11 cellular contexts compared by ENCODE assay signal in the genomic region with DNA sequence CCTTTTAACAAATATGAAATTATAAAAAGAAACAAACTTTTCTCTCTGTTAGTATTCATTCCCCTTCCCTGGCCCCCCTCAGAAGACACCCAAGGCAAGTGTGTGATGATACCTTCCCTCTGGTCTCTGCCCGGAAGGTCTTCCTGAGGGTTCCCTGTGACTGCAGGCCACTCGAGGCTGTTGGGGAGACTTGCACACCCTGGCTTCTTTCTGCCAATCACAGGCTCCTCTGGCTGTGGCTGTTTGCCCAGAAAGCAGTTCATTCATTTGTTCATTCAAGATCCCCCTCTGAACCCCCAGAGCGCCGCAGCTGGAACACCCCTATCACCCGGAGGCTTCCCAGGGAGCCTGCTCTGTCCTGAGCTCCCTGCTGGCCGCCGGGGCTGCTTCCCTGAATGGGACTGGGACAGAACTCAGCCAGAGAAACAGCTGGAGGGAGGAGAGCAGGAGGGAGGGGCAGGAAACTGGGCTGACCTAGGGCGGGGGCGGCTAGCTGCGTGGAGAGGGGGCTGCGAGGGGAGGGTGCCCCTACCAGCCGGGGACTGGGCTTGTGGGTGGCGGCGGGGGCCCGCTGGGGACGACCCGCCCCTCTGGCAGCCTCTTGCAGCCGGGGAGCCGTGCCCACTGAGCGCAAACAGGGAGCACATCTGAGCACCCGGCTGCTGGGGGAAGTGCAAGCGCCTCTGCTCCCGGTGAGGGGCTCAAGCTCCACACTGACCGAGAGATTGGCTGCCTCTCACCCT. TPM values are rescaled to one million over a fixed set of nuclear protein-coding genes. Genes with fewer than 3 reads are reported as not detected.
DNase-seq lines count a peak whose midpoint lies in the region; TF ChIP-seq lines count a peak whose summit lies in the region.
"Had no signal": no experiment of that assay in that cellular context is flagged by ENCODE, and none has a peak within 500 bp of the region (broad histone marks: within the 10 kb centered on the region; RNA-seq: fewer than 3 reads in every experiment).

A gene with protein sequence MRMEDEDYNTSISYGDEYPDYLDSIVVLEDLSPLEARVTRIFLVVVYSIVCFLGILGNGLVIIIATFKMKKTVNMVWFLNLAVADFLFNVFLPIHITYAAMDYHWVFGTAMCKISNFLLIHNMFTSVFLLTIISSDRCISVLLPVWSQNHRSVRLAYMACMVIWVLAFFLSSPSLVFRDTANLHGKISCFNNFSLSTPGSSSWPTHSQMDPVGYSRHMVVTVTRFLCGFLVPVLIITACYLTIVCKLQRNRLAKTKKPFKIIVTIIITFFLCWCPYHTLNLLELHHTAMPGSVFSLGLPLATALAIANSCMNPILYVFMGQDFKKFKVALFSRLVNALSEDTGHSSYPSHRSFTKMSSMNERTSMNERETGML (minus strand): TSS at position 397 of the 743 bp plus-strand sequence. CDS start 45,720 bp downstream, outside the sequence.

- H3K27me3 Mint-ChIP-seq in CD8-positive, alpha-beta memory T cell: peaks cover 9 to 46% of the 10 kb centered on the region in 2 donors
- peaks cover 25% of the 10 kb centered on the region for H3K27me3 Mint-ChIP-seq in activated CD4-positive, alpha-beta T cell treated with anti-CD3 and anti-CD28 coated beads, Interleukin-2, amount 10 ng/mL, durations not matched to agents 24 days and 14 days
- H3K27me3 Mint-ChIP-seq in activated T-helper 2 cell treated with anti-CD3 and anti-CD28 coated beads, Interferon-gamma antibody, Interleukin-2, Interleukin-4, amounts not matched to agents 10 μg/mL and 5 μg/mL and 100 μg/mL, durations not matched to agents 14 hours and 24 hours and 36 hours (ENCODE audit: low read depth): peaks cover 31% of the 10 kb centered on the region

- H3K9me3 Mint-ChIP-seq in CD8-positive, alpha-beta memory T cell: no peaks in the 10 kb centered on the region
- H3K9me3 Mint-ChIP-seq in activated CD4-positive, alpha-beta T cell treated with anti-CD3 and anti-CD28 coated beads, Interleukin-2, amount 10 ng/mL, durations not matched to agents 24 days and 14 days: no peaks in the 10 kb centered on the region
- no peaks in the 10 kb centered on the region for H3K9me3 Mint-ChIP-seq in activated T-helper 2 cell treated with anti-CD3 and anti-CD28 coated beads, Interferon-gamma antibody, Interleukin-2, Interleukin-4, amounts not matched to agents 10 μg/mL and 5 μg/mL and 100 μg/mL, durations not matched to agents 14 hours and 24 hours and 36 hours
- H3K9me3 Mint-ChIP-seq: activated naive CD8-positive, alpha-beta T cell treated with anti-CD3 and anti-CD28 coated beads, Interleukin-2, amount 50 U/mL, for 24 hours had no signal

- peaks cover 0 to 14% (median 0%) of the 10 kb centered on the region in 3 donors for H3K4me1 Mint-ChIP-seq in CD8-positive, alpha-beta memory T cell
- peaks cover 6% of the 10 kb centered on the region for H3K4me1 Mint-ChIP-seq in activated CD4-positive, alpha-beta T cell treated with anti-CD3 and anti-CD28 coated beads, Interleukin-2, amount 10 ng/mL, durations not matched to agents 24 days and 14 days
- H3K4me1 Mint-ChIP-seq in activated T-helper 2 cell treated with anti-CD3 and anti-CD28 coated beads, Interferon-gamma antibody, Interleukin-2, Interleukin-4, amounts not matched to agents 10 μg/mL and 5 μg/mL and 100 μg/mL, durations not matched to agents 14 hours and 24 hours and 36 hours (ENCODE audit: low read depth): peaks cover 2% of the 10 kb centered on the region

- H3K36me3 ChIP-seq in CD8-positive, alpha-beta memory T cell (ENCODE audit: insufficient read depth, low read length): no peaks in the 10 kb centered on the region
- H3K36me3 ChIP-seq in ascending aorta: peaks cover 0 to 6% of the 10 kb centered on the region in 2 donors

- no peaks in the 10 kb centered on the region for H3K36me3 Mint-ChIP-seq in CD8-positive, alpha-beta memory T cell
- no peaks in the 10 kb centered on the region for H3K36me3 Mint-ChIP-seq in activated CD4-positive, alpha-beta T cell treated with anti-CD3 and anti-CD28 coated beads, Interleukin-2, amount 10 ng/mL, durations not matched to agents 24 days and 14 days (ENCODE audit: low read depth)
- H3K36me3 Mint-ChIP-seq in activated T-helper 2 cell treated with anti-CD3 and anti-CD28 coated beads, Interferon-gamma antibody, Interleukin-2, Interleukin-4, amounts not matched to agents 10 μg/mL and 5 μg/mL and 100 μg/mL, durations not matched to agents 14 hours and 24 hours and 36 hours (ENCODE audit: low read depth): no peaks in the 10 kb centered on the region

- CTCF ChIA-PET in CD8-positive, alpha-beta memory T cell (lab: Charles Lee): no interaction called here

- TF ChIP-seq CTCF in ascending aorta (IDR thresholded peaks at IDR 0.05): no peak

- H3K9me3 ChIP-seq in CD8-positive, alpha-beta memory T cell (ENCODE audit: low read length): no peaks in the 10 kb centered on the region
- no peaks in the 10 kb centered on the region for H3K9me3 ChIP-seq in ascending aorta
- H3K9me3 ChIP-seq: Caco-2 had no signal

- no peak within 1 kb of the TSS for H3K4me3 ChIP-seq in CD8-positive, alpha-beta memory T cell (ENCODE audit: low read length)
- H3K4me3 ChIP-seq in ascending aorta: peak within 1 kb of the TSS; percentile 48 to 59

- POLR2A ChIA-PET in CD8-positive, alpha-beta memory T cell (lab: Charles Lee): no interaction called here

- H3K4me3 Mint-ChIP-seq in CD8-positive, alpha-beta memory T cell: peak within 1 kb of the TSS in 4 of 7 donors; percentile 5 to 89 (median 66)
- no peak within 1 kb of the TSS for H3K4me3 Mint-ChIP-seq in activated CD4-positive, alpha-beta T cell treated with anti-CD3 and anti-CD28 coated beads, Interleukin-2, amount 10 ng/mL, durations not matched to agents 24 days and 14 days
- no peak within 1 kb of the TSS for H3K4me3 Mint-ChIP-seq in activated T-helper 2 cell treated with anti-CD3 and anti-CD28 coated beads, Interferon-gamma antibody, Interleukin-2, Interleukin-4, amounts not matched to agents 10 μg/mL and 5 μg/mL and 100 μg/mL, durations not matched to agents 14 hours and 24 hours and 36 hours (ENCODE audit: low read depth)
- H3K4me3 Mint-ChIP-seq: activated naive CD8-positive, alpha-beta T cell treated with anti-CD3 and anti-CD28 coated beads, Interleukin-2, amount 50 U/mL, for 24 hours had no signal

- intact Hi-C loops in ascending aorta (cut with DNase I): loop anchor here (1.0 to 10.0 kb wide), 5 partner anchors 10 to 1126 kb away; a partner anchor contains a TSS
- intact Hi-C loops in activated CD4-positive, alpha-beta T cell treated with anti-CD3 and anti-CD28 coated beads, Interleukin-2, amount 10 ng/mL, durations not matched to agents 24 days and 14 days (cut with micrococcal nuclease): no loop called here
- intact Hi-C loops in activated T-helper 2 cell treated with anti-CD3 and anti-CD28 coated beads, Interferon-gamma antibody, Interleukin-2, Interleukin-4, amounts not matched to agents 10 μg/mL and 5 μg/mL and 100 μg/mL, durations not matched to agents 14 hours and 24 hours and 36 hours (cut with micrococcal nuclease): no loop called here

- H3K27ac ChIP-seq in CD8-positive, alpha-beta memory T cell (ENCODE audit: low read depth, low read length): no peak within 1 kb of the TSS
- H3K27ac ChIP-seq in ascending aorta: peak within 1 kb of the TSS; percentile 88 to 96

- H3K4me1 ChIP-seq in CD8-positive, alpha-beta memory T cell (ENCODE audit: insufficient read depth, low read length): no peaks in the 10 kb centered on the region
- peaks cover 17 to 59% of the 10 kb centered on the region in 2 donors for H3K4me1 ChIP-seq in ascending aorta
- H3K4me1 ChIP-seq: Caco-2 had no signal

- peak within 1 kb of the TSS in 3 of 8 donors; percentile 29 to 75 (median 38) for H3K27ac Mint-ChIP-seq in CD8-positive, alpha-beta memory T cell
- no peak within 1 kb of the TSS for H3K27ac Mint-ChIP-seq in activated CD4-positive, alpha-beta T cell treated with anti-CD3 and anti-CD28 coated beads, Interleukin-2, amount 10 ng/mL, durations not matched to agents 24 days and 14 days
- H3K27ac Mint-ChIP-seq in activated T-helper 2 cell treated with anti-CD3 and anti-CD28 coated beads, Interferon-gamma antibody, Interleukin-2, Interleukin-4, amounts not matched to agents 10 μg/mL and 5 μg/mL and 100 μg/mL, durations not matched to agents 14 hours and 24 hours and 36 hours: no peak within 1 kb of the TSS
- H3K27ac Mint-ChIP-seq: activated naive CD8-positive, alpha-beta T cell treated with anti-CD3 and anti-CD28 coated beads, Interleukin-2, amount 50 U/mL, for 24 hours had no signal

- no peak for DNase-seq in CD8-positive, alpha-beta memory T cell
- DNase-seq in ascending aorta (ENCODE audit: low spot score in 2 of 2): peak; percentile 16 to 83
- peak; percentile 52 for DNase-seq in iPS-NIHi11 (ENCODE audit: low spot score)
- DNase-seq in pons (ENCODE audit: low spot score): peak; percentile 29
- DNase-seq in activated CD4-positive, alpha-beta T cell treated with anti-CD3 and anti-CD28 coated beads, Interleukin-2, amount 10 ng/mL, durations not matched to agents 24 days and 14 days: no peak
- no peak for DNase-seq in hepatic stellate cell (ENCODE audit: low spot score)
- DNase-seq in activated T-helper 2 cell treated with anti-CD3 and anti-CD28 coated beads, Interferon-gamma antibody, Interleukin-2, Interleukin-4, amounts not matched to agents 10 μg/mL and 5 μg/mL and 100 μg/mL, durations not matched to agents 14 hours and 24 hours and 36 hours (ENCODE audit: low spot score): no peak
- DNase-seq in T-helper 2 cell: no peak
- DNase-seq: activated naive CD8-positive, alpha-beta T cell treated with anti-CD3 and anti-CD28 coated beads, Interleukin-2, amount 50 U/mL, for 24 hours; Caco-2; NCI-H345 had no signal

- no peaks in the 10 kb centered on the region for H3K27me3 ChIP-seq in CD8-positive, alpha-beta memory T cell (ENCODE audit: insufficient read depth, low read length, poor library complexity, severe bottlenecking)
- H3K27me3 ChIP-seq in ascending aorta: no peaks in the 10 kb centered on the region

RNA-seq across cellular contexts. Expression of the gene that starts here (rescaled TPM):
- under 1 TPM; 0.57 to 0.66 TPM for total RNA-seq in CD8-positive, alpha-beta memory T cell
- polyA plus RNA-seq in CD8-positive, alpha-beta memory T cell: 4.4 TPM
- 45.3 TPM for total RNA-seq in ascending aorta
- not detected in 2 replicates for total RNA-seq in activated CD4-positive, alpha-beta T cell treated with anti-CD3 and anti-CD28 coated beads, Interleukin-2, amount 10 ng/mL, durations not matched to agents 24 days and 14 days
- not detected in 2 replicates for total RNA-seq in activated T-helper 2 cell treated with anti-CD3 and anti-CD28 coated beads, Interferon-gamma antibody, Interleukin-2, Interleukin-4, amounts not matched to agents 10 μg/mL and 5 μg/mL and 100 μg/mL, durations not matched to agents 14 hours and 24 hours and 36 hours
- total RNA-seq: Caco-2 had no signal

Comparison
In these comparisons a context has a peak if more than half of its experiments do, and no peak if none do; other contexts are left out.
1. RNA of the gene that starts here (total RNA-seq): 45.3 TPM in ascending aorta (single experiment); 0.57 to 0.66 TPM in CD8-positive, alpha-beta memory T cell, not detected in activated CD4-positive, alpha-beta T cell treated with anti-CD3 and anti-CD28 coated beads, Interleukin-2, amount 10 ng/mL, durations not matched to agents 24 days and 14 days and not detected in activated T-helper 2 cell treated with anti-CD3 and anti-CD28 coated beads, Interferon-gamma antibody, Interleukin-2, Interleukin-4, amounts not matched to agents 10 μg/mL and 5 μg/mL and 100 μg/mL, durations not matched to agents 14 hours and 24 hours and 36 hours; every median in the first group is over 10 times any median in the second.
2. DNase-seq: peak in ascending aorta (2 of 2), iPS-NIHi11 (single experiment) and pons (single experiment); none in CD8-positive, alpha-beta memory T cell (0 of 5), activated CD4-positive, alpha-beta T cell treated with anti-CD3 and anti-CD28 coated beads, Interleukin-2, amount 10 ng/mL, durations not matched to agents 24 days and 14 days (single experiment), hepatic stellate cell (single experiment), activated T-helper 2 cell treated with anti-CD3 and anti-CD28 coated beads, Interferon-gamma antibody, Interleukin-2, Interleukin-4, amounts not matched to agents 10 μg/mL and 5 μg/mL and 100 μg/mL, durations not matched to agents 14 hours and 24 hours and 36 hours (single experiment) and T-helper 2 cell (0 of 5).
3. H3K4me3 Mint-ChIP-seq: peak in CD8-positive, alpha-beta memory T cell (4 of 7); none in activated CD4-positive, alpha-beta T cell treated with anti-CD3 and anti-CD28 coated beads, Interleukin-2, amount 10 ng/mL, durations not matched to agents 24 days and 14 days (single experiment) and activated T-helper 2 cell treated with anti-CD3 and anti-CD28 coated beads, Interferon-gamma antibody, Interleukin-2, Interleukin-4, amounts not matched to agents 10 μg/mL and 5 μg/mL and 100 μg/mL, durations not matched to agents 14 hours and 24 hours and 36 hours (single experiment).